12 cellular contexts compared by ENCODE assay signal in the genomic region with DNA sequence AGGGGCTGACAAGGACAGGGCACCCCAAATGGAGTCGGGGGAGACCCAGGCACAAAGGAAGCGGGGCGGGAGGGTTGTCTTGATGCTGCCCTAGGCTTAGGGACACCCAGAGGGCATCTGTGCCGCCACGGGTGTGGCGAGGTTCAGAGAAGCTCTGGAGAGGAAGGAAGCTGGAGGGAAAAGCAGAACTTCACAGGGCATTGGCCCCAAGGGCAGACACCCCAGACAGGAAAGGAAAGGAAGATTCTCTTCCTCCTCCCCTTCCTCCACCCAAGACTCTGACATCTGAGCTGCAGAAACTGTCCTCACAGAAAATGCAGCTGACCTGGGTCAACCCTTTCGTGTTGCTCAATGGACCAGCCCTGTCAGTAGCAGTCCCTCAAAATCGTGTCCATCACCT. TPM values are rescaled to one million over a fixed set of nuclear protein-coding genes. Genes with fewer than 3 reads are reported as not detected.
DNase-seq lines count a peak whose midpoint lies in the region; TF ChIP-seq lines count a peak whose summit lies in the region.
"Had no signal": no experiment of that assay in that cellular context is flagged by ENCODE, and none has a peak within 500 bp of the region (broad histone marks: within the 10 kb centered on the region; RNA-seq: fewer than 3 reads in every experiment).

No MANE protein-coding gene starts in this region.

- DNase-seq in GF-D8 (lab: John Stamatoyannopoulos, UW) (peak; percentile 79), SIG-M5 treated with dmso at 0.1 percent for 504 hours (lab: John Stamatoyannopoulos, UW; ENCODE audit: unreplicated experiment) (peak; percentile 79), esophagus squamous epithelium (lab: John Stamatoyannopoulos, UW) (no peak), sigmoid colon (no peak), 8988T (no peak), SK-N-DZ (ENCODE audit: low spot score) (no peak), dermis blood vessel endothelial cell (no peak)
- DNase-seq in stimulated activated CD4-positive, alpha-beta T cell treated with anti-CD3 and anti-CD28 coated beads, Interleukin-12 subunit alpha, Interleukin-12 subunit beta, amount 100 ng/mL, for 4 hours: no peak
- DNase-seq: activated CD8-positive, alpha-beta memory T cell treated with anti-CD3 and anti-CD28 coated beads, Interleukin-2, amount 50 U/mL, for 4 hours; cerebellar nuclear complex; NCI-H510A treated with DMSO at 0.1 percent for 48 hours had no signal

- intact Hi-C loops in esophagus squamous epithelium (cut with DNase I): no loop called here
- intact Hi-C loops in sigmoid colon (cut with DNase I): no loop called here

- no peak for TF ChIP-seq POLR2A in esophagus squamous epithelium (IDR thresholded peaks at IDR 0.05)
- no peak for TF ChIP-seq POLR2A in sigmoid colon (IDR thresholded peaks at IDR 0.05)

- no peaks in the 10 kb centered on the region for H3K27me3 ChIP-seq in esophagus squamous epithelium
- no peaks in the 10 kb centered on the region for H3K27me3 ChIP-seq in sigmoid colon

- no peak for TF ChIP-seq CTCF in esophagus squamous epithelium (IDR thresholded peaks at IDR 0.05)
- no peak for TF ChIP-seq CTCF in sigmoid colon (IDR thresholded peaks at IDR 0.05)

- H3K9me3 ChIP-seq in esophagus squamous epithelium (no peaks in the 10 kb centered on the region), sigmoid colon (no peaks in the 10 kb centered on the region)

- H3K36me3 ChIP-seq in esophagus squamous epithelium (peaks cover 0 to 22% (median 0%) of the 10 kb centered on the region in 3 donors), sigmoid colon (peaks cover 0 to 17% (median 10%) of the 10 kb centered on the region in 4 donors)

- H3K4me3 ChIP-seq in esophagus squamous epithelium (no peak overlapping the region), sigmoid colon (no peak overlapping the region)

- WGBS in esophagus squamous epithelium, 2 donors: 65 to 67% methylated on average over 6 to 7 of the region's 8 CpGs
- WGBS in sigmoid colon, 2 donors: 60 to 73% methylated on average over 8 of the region's 8 CpGs

- no peak for TF ChIP-seq EP300 in sigmoid colon (IDR thresholded peaks at IDR 0.05)

- peak overlapping the region; percentile 64 to 84 (median 72) for H3K27ac ChIP-seq in esophagus squamous epithelium
- H3K27ac ChIP-seq in sigmoid colon: peak overlapping the region; percentile 66 to 79 (median 78)
- H3K27ac ChIP-seq: KMS-11 had no signal

- H3K4me1 ChIP-seq in esophagus squamous epithelium (peaks cover 23 to 46% (median 38%) of the 10 kb centered on the region in 3 donors), sigmoid colon (peaks cover 0 to 59% (median 53%) of the 10 kb centered on the region in 4 donors)

RNA-seq across cellular contexts. Expression of a gene that starts 25.6 kb away (rescaled TPM):
- 10 to 100 TPM in 1 of 4 donors, 1 to 10 TPM in 3; 4.1 to 13.6 (median 8.2) TPM for total RNA-seq in esophagus squamous epithelium
- total RNA-seq in sigmoid colon: 10 to 100 TPM; 16.4 to 30.2 (median 18.3) TPM
- polyA plus RNA-seq in sigmoid colon: 10 to 100 TPM in 1 of 3 donors, 1 to 10 TPM in 2; 4.4 to 21.1 (median 4.8) TPM
- 14.4 and 17.3 TPM in 2 replicates for polyA plus RNA-seq in SK-N-DZ (2014; cell fraction: cytosol; rRNA removed)
- polyA plus RNA-seq in SK-N-DZ (2014; cell fraction: nucleus; rRNA removed): 33.4 and 46.5 TPM in 2 replicates
- total RNA-seq in dermis blood vessel endothelial cell: 31.0 and 32.1 TPM in 2 replicates

Comparison
In these comparisons a context has a peak if more than half of its experiments do, and no peak if none do; other contexts are left out.
1. DNase-seq: peak in GF-D8 (single experiment) and SIG-M5 treated with dmso at 0.1 percent for 504 hours (single experiment); none in esophagus squamous epithelium (single experiment), sigmoid colon (single experiment), 8988T (single experiment), SK-N-DZ (single experiment), dermis blood vessel endothelial cell (single experiment) and stimulated activated CD4-positive, alpha-beta T cell treated with anti-CD3 and anti-CD28 coated beads, Interleukin-12 subunit alpha, Interleukin-12 subunit beta, amount 100 ng/mL, for 4 hours (single experiment).